In genomic region chr15:89362203-89363101, GRCh38 we compare ENCODE assay signal across 12 cellular contexts. TPM values are rescaled to one million over a fixed set of nuclear protein-coding genes. Genes with fewer than 3 reads are reported as not detected.
A peak's percentile ranks its signal among the peaks of the same experiment; 100 is the strongest.
DNase-seq lines count a peak whose midpoint lies in the region; ATAC-seq and TF ChIP-seq lines count a peak whose summit lies in the region.
"Had no signal": no experiment of that assay in that cellular context is flagged by ENCODE, and none has a peak within 500 bp of the region (broad histone marks: within the 10 kb centered on the region; RNA-seq: fewer than 3 reads in every experiment).

No MANE protein-coding gene starts in this region.

- POLR2A ChIA-PET in MCF 10A (lab: Yijun Ruan, JAX), result no interaction called here

- peaks cover 93% of the 10 kb centered on the region for H3K27me3 Mint-ChIP-seq in MCF 10A (ENCODE audit: insufficient read depth, unreplicated experiment)
- H3K27me3 Mint-ChIP-seq in stimulated activated memory B cell treated with anti-CD40 and anti-IgM and Interleukin-4, amounts not matched to agents 10 μg/mL and 1 μg/mL and 100 μg/mL, for 72 hours, result peaks cover 93% of the 10 kb centered on the region

- peaks cover 3% of the 10 kb centered on the region for H4K20me1 ChIP-seq in mammary epithelial cell (ENCODE audit: insufficient read depth, low read length)

- H3K27ac ChIP-seq in mammary epithelial cell (ENCODE audit: insufficient read depth, low read depth, low read length) (no peak overlapping the region), coronary artery (no peak overlapping the region)
- H3K27ac ChIP-seq: C4-2B, ovary had no signal

- H3K9me3 Mint-ChIP-seq in MCF 10A (ENCODE audit: unreplicated experiment), result no peaks in the 10 kb centered on the region
- no peaks in the 10 kb centered on the region for H3K9me3 Mint-ChIP-seq in stimulated activated memory B cell treated with anti-CD40 and anti-IgM and Interleukin-4, amounts not matched to agents 10 μg/mL and 1 μg/mL and 100 μg/mL, for 72 hours
- H3K9me3 Mint-ChIP-seq: dendritic cell treated with granulocyte-macrophage colony-stimulating factor and Interleukin-4, amounts not matched to agents 40 ng/mL and 50 ng/mL, for 4 days had no signal

- dilution Hi-C loops in mammary epithelial cell (cut with HindIII; ENCODE audit: low sequenced_read_pairs), result loop anchor here (5.0 kb wide), 3 partner anchors 45 to 105 kb away; no protein-coding TSS in a partner anchor

- TF ChIP-seq CTCF in mammary epithelial cell (conservative IDR thresholded peaks at IDR 0.05 in 1 of 2, IDR thresholded peaks at IDR 0.05 in 1 of 2; ENCODE audit: extremely low read depth in 1 of 2, insufficient read depth in 1 of 2, low read depth in 1 of 2, low read length in 2 of 2) (no peak), MCF 10A (IDR thresholded peaks at IDR 0.05; ENCODE audit: unreplicated experiment) (no peak), coronary artery (IDR thresholded peaks at IDR 0.05) (no peak)

- no peak overlapping the region for H3K27ac Mint-ChIP-seq in MCF 10A (ENCODE audit: low read depth, unreplicated experiment)
- H3K27ac Mint-ChIP-seq in stimulated activated memory B cell treated with anti-CD40 and anti-IgM and Interleukin-4, amounts not matched to agents 10 μg/mL and 1 μg/mL and 100 μg/mL, for 72 hours, result no peak overlapping the region
- H3K27ac Mint-ChIP-seq: dendritic cell treated with granulocyte-macrophage colony-stimulating factor and Interleukin-4, amounts not matched to agents 40 ng/mL and 50 ng/mL, for 4 days had no signal

- no peak overlapping the region for H3K4me3 Mint-ChIP-seq in MCF 10A (ENCODE audit: unreplicated experiment)
- no peak overlapping the region for H3K4me3 Mint-ChIP-seq in stimulated activated memory B cell treated with anti-CD40 and anti-IgM and Interleukin-4, amounts not matched to agents 10 μg/mL and 1 μg/mL and 100 μg/mL, for 72 hours
- H3K4me3 Mint-ChIP-seq: dendritic cell treated with granulocyte-macrophage colony-stimulating factor and Interleukin-4, amounts not matched to agents 40 ng/mL and 50 ng/mL, for 4 days had no signal

- H3K9ac ChIP-seq in mammary epithelial cell (ENCODE audit: insufficient read depth, low read length), result no peak overlapping the region

- H3K79me2 ChIP-seq in mammary epithelial cell (ENCODE audit: insufficient read depth, low read length), result no peaks in the 10 kb centered on the region

- no peaks in the 10 kb centered on the region for H3K36me3 ChIP-seq in mammary epithelial cell (ENCODE audit: insufficient read depth, low read length)
- H3K36me3 ChIP-seq: ovary had no signal

- H3K4me1 Mint-ChIP-seq in MCF 10A (ENCODE audit: insufficient read depth, unreplicated experiment), result no peaks in the 10 kb centered on the region
- H3K4me1 Mint-ChIP-seq in stimulated activated memory B cell treated with anti-CD40 and anti-IgM and Interleukin-4, amounts not matched to agents 10 μg/mL and 1 μg/mL and 100 μg/mL, for 72 hours, result peaks cover 26% of the 10 kb centered on the region

- DNase-seq in mammary epithelial cell, result no peak
- DNase-seq in MCF 10A (ENCODE audit: unreplicated experiment), result no peak
- peak; percentile 28 for DNase-seq in NCI-H524 treated with DMSO at 0.1 percent for 48 hours (lab: John Stamatoyannopoulos, UW)
- no peak for DNase-seq in coronary artery (ENCODE audit: low spot score)
- DNase-seq in superior temporal gyrus (ENCODE audit: extremely low spot score), result peak; percentile 52
- DNase-seq in activated CD4-positive, alpha-beta T cell treated with anti-CD3 and anti-CD28 coated beads, Interleukin-2, amount 50 U/mL, for 48 hours, result no peak

- peaks cover 74% of the 10 kb centered on the region for H3K27me3 ChIP-seq in mammary epithelial cell (ENCODE audit: insufficient read depth, low read length)
- H3K27me3 ChIP-seq: ovary had no signal

- no peaks in the 10 kb centered on the region for H3K36me3 Mint-ChIP-seq in MCF 10A (ENCODE audit: insufficient read depth, unreplicated experiment)
- no peaks in the 10 kb centered on the region for H3K36me3 Mint-ChIP-seq in stimulated activated memory B cell treated with anti-CD40 and anti-IgM and Interleukin-4, amounts not matched to agents 10 μg/mL and 1 μg/mL and 100 μg/mL, for 72 hours
- H3K36me3 Mint-ChIP-seq: IgD-negative memory B cell had no signal

- ATAC-seq in GM18520 (IDR thresholded peaks at IDR 0.05; ENCODE audit: unreplicated experiment), result no peak
- ATAC-seq in stimulated activated memory B cell treated with anti-CD40 and anti-IgM and Interleukin-4, amounts not matched to agents 10 μg/mL and 1 μg/mL and 100 μg/mL, for 72 hours, result no peak

- H2AFZ ChIP-seq in mammary epithelial cell (ENCODE audit: low read depth, low read length), result no peak overlapping the region

- BruUV-seq in mammary epithelial cell (replicated peaks; lab: Mats Ljungman, UMichigan) (no TSS peak), MCF 10A (replicated peaks; lab: Mats Ljungman, UMichigan) (no TSS peak)

- peak overlapping the region; percentile 30 for H3K4me2 ChIP-seq in mammary epithelial cell (ENCODE audit: insufficient read depth, low read depth, low read length)

- WGBS in mammary epithelial cell (ENCODE audit: low coverage, missing lambda C conversion rate), result 12% methylated on average over 27 of the region's 73 CpGs

- peaks cover 10% of the 10 kb centered on the region for H3K4me1 ChIP-seq in mammary epithelial cell (ENCODE audit: insufficient read depth, low read length)

- H3K9me3 ChIP-seq in mammary epithelial cell (replicated peaks; ENCODE audit: insufficient read depth, low read length), result peaks cover 2% of the 10 kb centered on the region
- H3K9me3 ChIP-seq: ovary had no signal

- H3K4me3 ChIP-seq in mammary epithelial cell (replicated peaks in 1 of 3; ENCODE audit: insufficient read depth in 1 of 3, low read depth in 2 of 3, low read length in 3 of 3), result no peak overlapping the region
- peak overlapping the region; percentile 20 for H3K4me3 ChIP-seq in coronary artery
- H3K4me3 ChIP-seq: ovary had no signal

- in situ Hi-C loops in mammary epithelial cell (cut with MboI; ENCODE audit: low sequenced_read_pairs in 2 of 2), result loop anchor here in 1 of 2 donors (5.0 kb wide), 1 partner anchor 55 kb away; no protein-coding TSS in a partner anchor

- CTCF ChIA-PET in mammary epithelial cell (lab: Charles Lee; ENCODE audit: low non-redundant PET) (no interaction called here), MCF 10A (lab: Yijun Ruan, JAX) (interaction anchor here (0.6 to 13.8 kb wide), 4 partner anchors 10 to 60 kb away, joined by 3 to 443 read pairs (median 47); no protein-coding TSS in a partner anchor)

- intact Hi-C loops in mammary epithelial cell (cut with micrococcal nuclease), result no loop called here
- intact Hi-C loops in MCF 10A (cut with micrococcal nuclease), result no loop called here

RNA-seq across cellular contexts. Expression of gene POLG, which starts 27.8 kb away (rescaled TPM):
- total RNA-seq in mammary epithelial cell (10 to 100 TPM; 58.3 to 66.7 TPM), MCF 10A (2022) (52.9 and 62.2 TPM in 2 replicates)
- 40.1 TPM for polyA plus RNA-seq in mammary epithelial cell
- polyA minus RNA-seq in mammary epithelial cell, result 112 TPM

Comparison
In these comparisons a context has a peak if more than half of its experiments do, and no peak if none do; other contexts are left out.
1. DNase-seq: peak in NCI-H524 treated with DMSO at 0.1 percent for 48 hours (single experiment) and superior temporal gyrus (single experiment); none in mammary epithelial cell (single experiment), MCF 10A (single experiment), coronary artery (single experiment) and activated CD4-positive, alpha-beta T cell treated with anti-CD3 and anti-CD28 coated beads, Interleukin-2, amount 50 U/mL, for 48 hours (0 of 2).